In the genomic region with DNA sequence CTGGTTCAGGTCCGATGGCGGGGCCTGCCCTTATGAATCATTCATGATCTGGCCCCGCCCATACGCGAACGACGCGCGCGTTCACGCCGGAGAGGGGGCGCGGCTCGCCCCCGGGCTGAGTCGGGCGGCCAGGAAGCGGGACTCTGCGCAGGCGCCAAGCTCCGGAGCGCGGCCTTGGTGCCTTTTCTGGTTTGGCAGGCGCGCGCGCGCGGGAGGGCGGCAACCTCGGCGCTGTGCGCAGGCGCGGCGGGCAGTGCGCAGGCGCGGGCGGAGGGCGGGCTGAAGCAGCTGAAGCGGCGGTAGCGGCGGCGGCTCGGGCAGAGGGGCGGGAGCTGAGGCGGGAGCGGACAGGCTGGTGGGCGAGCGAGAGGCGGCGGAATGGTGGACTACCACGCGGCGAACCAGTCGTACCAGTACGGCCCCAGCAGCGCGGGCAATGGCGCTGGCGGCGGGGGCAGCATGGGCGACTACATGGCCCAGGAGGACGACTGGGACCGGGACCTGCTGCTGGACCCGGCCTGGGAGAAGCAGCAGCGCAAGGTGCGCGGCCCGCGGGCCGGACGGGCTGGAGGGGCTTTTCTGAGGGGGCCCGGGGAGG, we compare ENCODE assay signal across 8 cellular contexts. TPM values are rescaled to one million over a fixed set of nuclear protein-coding genes. Genes with fewer than 3 reads are reported as not detected.
DNase-seq lines count a peak whose midpoint lies in the region; ATAC-seq and TF ChIP-seq lines count a peak whose summit lies in the region.

A gene (plus strand): TSS at position 282 of the 598 bp plus-strand sequence. CDS start 97 bp downstream, at position 379.

- no peaks in the 10 kb centered on the region for H3K36me3 ChIP-seq in mucosa of rectum (ENCODE audit: control insufficient read depth in 2 of 2, insufficient read depth in 2 of 2, low read length in 2 of 2)

- no peak; the same call in 1 of the 2 replicates for TF ChIP-seq EP300 in Ishikawa (IDR thresholded peaks at IDR 0.05; ENCODE audit: borderline replicate concordance)

- H3K9ac ChIP-seq in mucosa of rectum (ENCODE audit: low read depth in 1 of 2, low read length in 2 of 2), result peak within 1 kb of the TSS; percentile 98 to 99

- peak within 1 kb of the TSS; percentile 89 for H3K4me3 ChIP-seq in epithelial cell of proximal tubule (ENCODE audit: low read depth, low read length)
- peak within 1 kb of the TSS; percentile 77 to 97 for H3K4me3 ChIP-seq in mucosa of rectum (ENCODE audit: low read length in 2 of 2)

- DNase-seq in DMS153 treated with DMSO at 0.1 percent for 48 hours (lab: John Stamatoyannopoulos, UW; ENCODE audit: unreplicated experiment) (peak; percentile 93), OCI-M2 (lab: John Stamatoyannopoulos, UW; ENCODE audit: unreplicated experiment) (peak; percentile 98), epithelial cell of proximal tubule (ENCODE audit: low read depth) (no peak)
- peak; percentile 100 for DNase-seq in activated T-cell treated with anti-CD3 and anti-CD28 coated beads, Interleukin-2, amount 50 U/mL, for 1 hour
- DNase-seq in stimulated activated CD8-positive, alpha-beta memory T cell treated with anti-CD3 and anti-CD28 coated beads, Interleukin-4, amount 100 ng/mL, for 4 hours (ENCODE audit: low read depth in 2 of 2, low spot score in 1 of 2), result peak; percentile 99 to 100

- no peaks in the 10 kb centered on the region for H3K9me3 ChIP-seq in mucosa of rectum (ENCODE audit: control insufficient read depth in 2 of 2, low read length in 2 of 2)

- TF ChIP-seq RAD21 in Ishikawa (IDR thresholded peaks at IDR 0.05; ENCODE audit: low read depth), result no peak

- peaks cover 37 to 38% of the 10 kb centered on the region in 2 donors for H3K4me1 ChIP-seq in mucosa of rectum (ENCODE audit: control insufficient read depth in 2 of 2, insufficient read depth in 2 of 2, low read length in 2 of 2)

- no peaks in the 10 kb centered on the region for H3K27me3 ChIP-seq in mucosa of rectum (ENCODE audit: control insufficient read depth in 2 of 2, insufficient read depth in 2 of 2, low read length in 2 of 2)

- peak; percentile 82 for ATAC-seq in GM21576 (IDR thresholded peaks at IDR 0.05; ENCODE audit: unreplicated experiment)

- H3K27ac ChIP-seq in mucosa of rectum (ENCODE audit: low read depth in 2 of 2, low read length in 2 of 2), result peak within 1 kb of the TSS; percentile 96 to 97

- no peak for TF ChIP-seq CTCF in epithelial cell of proximal tubule (conservative IDR thresholded peaks at IDR 0.05; ENCODE audit: low read depth, low read length)

TF ChIP-seq in Ishikawa, 13 proteins besides CTCF, POLR2A, EP300 and RAD21:
- TF ChIP-seq, protein P1, sequence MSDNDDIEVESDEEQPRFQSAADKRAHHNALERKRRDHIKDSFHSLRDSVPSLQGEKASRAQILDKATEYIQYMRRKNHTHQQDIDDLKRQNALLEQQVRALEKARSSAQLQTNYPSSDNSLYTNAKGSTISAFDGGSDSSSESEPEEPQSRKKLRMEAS (IDR thresholded peaks at IDR 0.05), result peak; percentile 86
- TF ChIP-seq EGR1 (IDR thresholded peaks at IDR 0.05) (peak; percentile 47; the same call in 1 of the 2 replicates), ZBTB7A (IDR thresholded peaks at IDR 0.05; ENCODE audit: low read depth) (0 out of 2 replicates have a peak, but pooled peaks have one; percentile 32), FOXM1 (IDR thresholded peaks at IDR 0.05; ENCODE audit: borderline replicate concordance, low read depth) (no peak), YY1 (IDR thresholded peaks at IDR 0.05; ENCODE audit: low read depth) (peak; percentile 74), TAF1 (IDR thresholded peaks at IDR 0.05; ENCODE audit: low read depth) (peak; percentile 97), TCF12 (IDR thresholded peaks at IDR 0.05; ENCODE audit: low read depth) (no peak)
- TF ChIP-seq, protein P2, sequence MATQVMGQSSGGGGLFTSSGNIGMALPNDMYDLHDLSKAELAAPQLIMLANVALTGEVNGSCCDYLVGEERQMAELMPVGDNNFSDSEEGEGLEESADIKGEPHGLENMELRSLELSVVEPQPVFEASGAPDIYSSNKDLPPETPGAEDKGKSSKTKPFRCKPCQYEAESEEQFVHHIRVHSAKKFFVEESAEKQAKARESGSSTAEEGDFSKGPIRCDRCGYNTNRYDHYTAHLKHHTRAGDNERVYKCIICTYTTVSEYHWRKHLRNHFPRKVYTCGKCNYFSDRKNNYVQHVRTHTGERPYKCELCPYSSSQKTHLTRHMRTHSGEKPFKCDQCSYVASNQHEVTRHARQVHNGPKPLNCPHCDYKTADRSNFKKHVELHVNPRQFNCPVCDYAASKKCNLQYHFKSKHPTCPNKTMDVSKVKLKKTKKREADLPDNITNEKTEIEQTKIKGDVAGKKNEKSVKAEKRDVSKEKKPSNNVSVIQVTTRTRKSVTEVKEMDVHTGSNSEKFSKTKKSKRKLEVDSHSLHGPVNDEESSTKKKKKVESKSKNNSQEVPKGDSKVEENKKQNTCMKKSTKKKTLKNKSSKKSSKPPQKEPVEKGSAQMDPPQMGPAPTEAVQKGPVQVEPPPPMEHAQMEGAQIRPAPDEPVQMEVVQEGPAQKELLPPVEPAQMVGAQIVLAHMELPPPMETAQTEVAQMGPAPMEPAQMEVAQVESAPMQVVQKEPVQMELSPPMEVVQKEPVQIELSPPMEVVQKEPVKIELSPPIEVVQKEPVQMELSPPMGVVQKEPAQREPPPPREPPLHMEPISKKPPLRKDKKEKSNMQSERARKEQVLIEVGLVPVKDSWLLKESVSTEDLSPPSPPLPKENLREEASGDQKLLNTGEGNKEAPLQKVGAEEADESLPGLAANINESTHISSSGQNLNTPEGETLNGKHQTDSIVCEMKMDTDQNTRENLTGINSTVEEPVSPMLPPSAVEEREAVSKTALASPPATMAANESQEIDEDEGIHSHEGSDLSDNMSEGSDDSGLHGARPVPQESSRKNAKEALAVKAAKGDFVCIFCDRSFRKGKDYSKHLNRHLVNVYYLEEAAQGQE (IDR thresholded peaks at IDR 0.05; ENCODE audit: low read depth), result 0 out of 2 replicates have a peak, but pooled peaks have one; percentile 15
TF ChIP-seq in Ishikawa: peak in this region for 6.

RNA-seq across cellular contexts. Expression of the gene that starts here (rescaled TPM):
- 629 and 634 TPM in 2 replicates for total RNA-seq in epithelial cell of proximal tubule
